In the genomic region with DNA sequence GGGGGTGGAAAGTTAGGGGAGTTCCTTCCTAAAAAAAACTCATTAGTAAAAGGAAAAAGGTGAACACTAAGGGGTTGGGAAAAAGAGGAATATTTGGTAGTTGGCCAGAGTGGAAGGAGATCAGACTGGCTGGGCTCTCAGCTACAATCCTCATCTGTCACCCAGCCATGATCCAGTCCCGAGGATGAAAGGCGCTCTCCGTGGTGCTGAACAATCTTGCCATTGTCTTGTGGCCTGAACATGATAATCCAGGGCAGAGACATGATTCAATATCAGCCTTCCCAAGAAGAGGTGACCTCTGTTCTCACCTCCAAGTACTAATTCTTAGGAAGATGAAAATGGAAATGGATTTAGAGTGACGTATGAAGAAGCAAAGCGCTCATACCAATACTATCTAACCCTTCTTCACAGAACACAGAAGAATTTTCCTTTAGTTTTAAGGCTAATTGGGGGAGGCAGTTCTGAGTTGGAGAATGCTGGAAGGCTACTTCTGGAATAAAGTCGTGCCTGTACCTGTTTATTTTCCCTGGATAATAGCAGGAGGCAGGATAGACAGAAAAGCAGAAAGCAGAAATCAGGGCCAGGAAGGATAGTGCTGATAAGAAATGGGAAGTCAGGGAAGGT, we compare ENCODE assay signal across 8 cellular contexts. TPM values are rescaled to one million over a fixed set of nuclear protein-coding genes. Genes with fewer than 3 reads are reported as not detected.
DNase-seq lines count a peak whose midpoint lies in the region; ATAC-seq and TF ChIP-seq lines count a peak whose summit lies in the region.

No MANE protein-coding gene starts in this region.

- ATAC-seq in HG03354 (IDR thresholded peaks at IDR 0.05; ENCODE audit: poor library complexity, severe bottlenecking, unreplicated experiment), result no peak

- H3F3A ChIP-seq in neural progenitor cell (ENCODE audit: low read depth), result no peaks in the 10 kb centered on the region

- no peak overlapping the region for H3K27ac Mint-ChIP-seq in neural progenitor cell

- H3K27me3 ChIP-seq in colonic mucosa (no peaks in the 10 kb centered on the region), neural progenitor cell (no peaks in the 10 kb centered on the region)

- H3K36me3 Mint-ChIP-seq in neural progenitor cell, result no peaks in the 10 kb centered on the region

- no peak overlapping the region for H3K4me3 ChIP-seq in colonic mucosa
- H3K4me3 ChIP-seq in neural progenitor cell, result no peak overlapping the region

- intact Hi-C loops in colonic mucosa (cut with DNase I), result no loop called here

- H3K4me2 ChIP-seq in neural progenitor cell, result no peak overlapping the region

- peaks cover 2% of the 10 kb centered on the region for H3K27me3 Mint-ChIP-seq in neural progenitor cell (ENCODE audit: insufficient read depth, low read depth)

- H3K4me1 ChIP-seq in colonic mucosa (no peaks in the 10 kb centered on the region), neural progenitor cell (no peaks in the 10 kb centered on the region)

- H3K4me1 Mint-ChIP-seq in neural progenitor cell, result no peaks in the 10 kb centered on the region

- no peaks in the 10 kb centered on the region for H3K79me2 ChIP-seq in neural progenitor cell (ENCODE audit: low read depth)

- H3K36me3 ChIP-seq in colonic mucosa, result no peaks in the 10 kb centered on the region
- no peaks in the 10 kb centered on the region for H3K36me3 ChIP-seq in neural progenitor cell

- no peaks in the 10 kb centered on the region for H3K9me3 Mint-ChIP-seq in neural progenitor cell

- TF ChIP-seq CTCF in colonic mucosa (IDR thresholded peaks at IDR 0.05), result no peak
- TF ChIP-seq CTCF in neural progenitor cell (IDR thresholded peaks at IDR 0.05), result no peak

- peak; percentile 20 for DNase-seq in GM04504 (ENCODE audit: low read depth)
- DNase-seq in NOMO-1 (lab: John Stamatoyannopoulos, UW; ENCODE audit: unreplicated experiment in 2 of 2), result peak; percentile 53
- DNase-seq in colonic mucosa, result peak; percentile 35
- peak; percentile 87 for DNase-seq in neural progenitor cell (ENCODE audit: low spot score)
- DNase-seq in activated gamma-delta T cell (lab: John Stamatoyannopoulos, UW), result no peak
- no peak for DNase-seq in cerebellar nuclear complex (lab: John Stamatoyannopoulos, UW)
- DNase-seq in NCI-H524 treated with DMSO at 0.1 percent for 48 hours (lab: John Stamatoyannopoulos, UW), result no peak

- H4K20me1 ChIP-seq in neural progenitor cell (ENCODE audit: low read depth), result peaks cover 17% of the 10 kb centered on the region

- no peak overlapping the region for H2AFZ ChIP-seq in neural progenitor cell (replicated peaks)

- H3K27ac ChIP-seq in colonic mucosa (no peak overlapping the region), neural progenitor cell (no peak overlapping the region)

- H3K9me3 ChIP-seq in colonic mucosa, result no peaks in the 10 kb centered on the region
- H3K9me3 ChIP-seq in neural progenitor cell (ENCODE audit: low read depth), result no peaks in the 10 kb centered on the region

- H3K9ac ChIP-seq in colonic mucosa (ENCODE audit: low read depth in 2 of 2, low read length in 2 of 2), result no peak overlapping the region
- H3K9ac ChIP-seq in neural progenitor cell, result no peak overlapping the region

- no peak overlapping the region for H3K4me3 Mint-ChIP-seq in neural progenitor cell

RNA-seq across cellular contexts. Expression of a gene that starts 36.6 kb away (rescaled TPM):
- 10 to 100 TPM; 57.0 to 68.6 TPM for total RNA-seq in colonic mucosa
- 0.03 and 0.04 TPM in 2 replicates for total RNA-seq in neural progenitor cell (ENCODE audit: low replicate concordance)

RNA-seq across cellular contexts. Expression of a gene that starts 45.0 kb away (rescaled TPM):
- 1 to 10 TPM; 6.3 to 7.5 TPM for total RNA-seq in colonic mucosa
- total RNA-seq in neural progenitor cell (ENCODE audit: low replicate concordance), result 4.2 and 6.5 TPM in 2 replicates

RNA-seq across cellular contexts. Expression of a gene that starts 45.3 kb away (rescaled TPM):
- total RNA-seq in colonic mucosa, result not detected
- 0.52 and 1.3 TPM in 2 replicates for total RNA-seq in neural progenitor cell (ENCODE audit: low replicate concordance)

Comparison
In these comparisons a context has a peak if more than half of its experiments do, and no peak if none do; other contexts are left out.
1. DNase-seq: peak in GM04504 (single experiment), NOMO-1 (2 of 2), colonic mucosa (single experiment) and neural progenitor cell (single experiment); none in activated gamma-delta T cell (single experiment), cerebellar nuclear complex (0 of 2) and NCI-H524 treated with DMSO at 0.1 percent for 48 hours (single experiment).
2. RNA of a gene that starts 36.6 kb away (total RNA-seq): 57.0 to 68.6 TPM in colonic mucosa; 0.03 to 0.04 TPM in neural progenitor cell; every median in the first group is over 10 times any median in the second.